8 cellular contexts compared by ENCODE assay signal in the genomic region with DNA sequence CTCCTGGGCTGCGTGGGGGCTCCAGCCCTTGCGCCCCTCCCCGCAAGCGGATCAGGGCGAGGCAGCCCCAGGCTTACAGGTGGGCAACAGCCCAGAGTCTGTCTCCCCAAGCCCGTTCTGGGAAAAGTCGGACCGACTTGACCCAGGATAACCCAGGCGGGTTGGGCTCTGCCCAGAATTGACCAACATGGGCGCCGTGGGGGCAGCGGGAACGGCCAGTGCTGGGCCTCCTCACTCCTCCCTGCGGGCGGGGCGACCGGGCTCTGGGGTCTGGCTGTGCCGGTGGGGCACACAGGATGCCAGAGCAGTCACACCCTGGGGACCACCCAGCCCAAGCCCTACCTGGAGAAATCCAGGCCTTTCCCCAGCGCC. TPM values are rescaled to one million over a fixed set of nuclear protein-coding genes. Genes with fewer than 3 reads are reported as not detected.
DNase-seq lines count a peak whose midpoint lies in the region; ATAC-seq and TF ChIP-seq lines count a peak whose summit lies in the region.

No MANE protein-coding gene starts in this region.

- no peaks in the 10 kb centered on the region for H3K9me3 ChIP-seq in esophagus (ENCODE audit: control insufficient read depth in 2 of 2, insufficient read depth in 1 of 2, low read depth in 1 of 2, low read length in 1 of 2)
- H3K9me3 ChIP-seq in muscle layer of colon (ENCODE audit: low read length) = no peaks in the 10 kb centered on the region
- H3K9me3 ChIP-seq in vagina = no peaks in the 10 kb centered on the region

- no peak for TF ChIP-seq POLR2A in vagina (IDR thresholded peaks at IDR 0.05)

- intact Hi-C loops in vagina (cut with DNase I) = no loop called here

- H3K27ac Mint-ChIP-seq in activated naive CD4-positive, alpha-beta T cell treated with anti-CD3 and anti-CD28 coated beads, Interleukin-2, amount 50 U/mL, for 24 hours = no peak overlapping the region
- H3K27ac Mint-ChIP-seq in activated naive CD4-positive, alpha-beta T cell treated with anti-CD3 and anti-CD28 coated beads, Interleukin-2, amount 50 U/mL, for 72 hours = no peak overlapping the region
- no peak overlapping the region for H3K27ac Mint-ChIP-seq in activated naive CD8-positive, alpha-beta T cell treated with anti-CD3 and anti-CD28 coated beads, Interleukin-2, amount 50 U/mL, for 24 hours

- H3K4me1 ChIP-seq in esophagus (ENCODE audit: control insufficient read depth in 2 of 2, insufficient read depth in 2 of 2, low read length in 1 of 2) (peaks cover 5 to 24% of the 10 kb centered on the region in 2 donors), muscle layer of colon (ENCODE audit: insufficient read depth, low read length) (peaks cover 37% of the 10 kb centered on the region), vagina (peaks cover 55% of the 10 kb centered on the region)

- no peaks in the 10 kb centered on the region for H3K36me3 ChIP-seq in esophagus (ENCODE audit: control insufficient read depth in 2 of 2, insufficient read depth in 2 of 2, low read length in 1 of 2)
- no peaks in the 10 kb centered on the region for H3K36me3 ChIP-seq in muscle layer of colon (ENCODE audit: insufficient read depth, low read length)
- no peaks in the 10 kb centered on the region for H3K36me3 ChIP-seq in vagina

- no peak for TF ChIP-seq CTCF in vagina (IDR thresholded peaks at IDR 0.05)

- no peaks in the 10 kb centered on the region for H3K27me3 Mint-ChIP-seq in activated naive CD4-positive, alpha-beta T cell treated with anti-CD3 and anti-CD28 coated beads, Interleukin-2, amount 50 U/mL, for 24 hours
- H3K27me3 Mint-ChIP-seq in activated naive CD8-positive, alpha-beta T cell treated with anti-CD3 and anti-CD28 coated beads, Interleukin-2, amount 50 U/mL, for 24 hours = peaks cover 26% of the 10 kb centered on the region

- H3K27ac ChIP-seq in esophagus (ENCODE audit: low read depth in 2 of 2, low read length in 1 of 2) (peak overlapping the region; percentile 70 to 82), muscle layer of colon (ENCODE audit: low read depth, low read length) (peak overlapping the region; percentile 61), vagina (peak overlapping the region; percentile 82)

- no peaks in the 10 kb centered on the region for H3K27me3 ChIP-seq in esophagus (ENCODE audit: control insufficient read depth in 1 of 2, insufficient read depth in 2 of 2, low read length in 2 of 2)
- peaks cover 0 to 9% of the 10 kb centered on the region in 2 donors for H3K27me3 ChIP-seq in muscle layer of colon (ENCODE audit: control insufficient read depth in 1 of 2, insufficient read depth in 2 of 2, low read length in 2 of 2)
- no peaks in the 10 kb centered on the region for H3K27me3 ChIP-seq in vagina

- H3K4me3 Mint-ChIP-seq in activated naive CD4-positive, alpha-beta T cell treated with anti-CD3 and anti-CD28 coated beads, Interleukin-2, amount 50 U/mL, for 24 hours = peak overlapping the region; percentile 42
- H3K4me3 Mint-ChIP-seq in activated naive CD8-positive, alpha-beta T cell treated with anti-CD3 and anti-CD28 coated beads, Interleukin-2, amount 50 U/mL, for 24 hours = no peak overlapping the region

- no peaks in the 10 kb centered on the region for H3K9me3 Mint-ChIP-seq in activated naive CD4-positive, alpha-beta T cell treated with anti-CD3 and anti-CD28 coated beads, Interleukin-2, amount 50 U/mL, for 24 hours
- H3K9me3 Mint-ChIP-seq in activated naive CD4-positive, alpha-beta T cell treated with anti-CD3 and anti-CD28 coated beads, Interleukin-2, amount 50 U/mL, for 72 hours = no peaks in the 10 kb centered on the region
- H3K9me3 Mint-ChIP-seq in activated naive CD8-positive, alpha-beta T cell treated with anti-CD3 and anti-CD28 coated beads, Interleukin-2, amount 50 U/mL, for 24 hours = no peaks in the 10 kb centered on the region

- no peak for DNase-seq in activated naive CD4-positive, alpha-beta T cell treated with anti-CD3 and anti-CD28 coated beads, Interleukin-2, amount 50 U/mL, for 72 hours (ENCODE audit: low spot score in 2 of 2)
- no peak for DNase-seq in vagina (ENCODE audit: extremely low spot score in 2 of 2)
- no peak for DNase-seq in NCI-H2081 treated with DMSO at 0.1 percent for 48 hours (lab: John Stamatoyannopoulos, UW)
- no peak for DNase-seq in activated CD4-positive, alpha-beta T cell treated with anti-CD3 and anti-CD28 coated beads for 48 hours
- DNase-seq in activated naive CD8-positive, alpha-beta T cell treated with anti-CD3 and anti-CD28 coated beads, Interleukin-2, amount 50 U/mL, for 24 hours = no peak

- ATAC-seq in activated naive CD4-positive, alpha-beta T cell treated with anti-CD3 and anti-CD28 coated beads, Interleukin-2, amount 50 U/mL, for 72 hours = no peak
- ATAC-seq in activated naive CD8-positive, alpha-beta T cell treated with anti-CD3 and anti-CD28 coated beads, Interleukin-2, amount 50 U/mL, for 24 hours = no peak

- peak overlapping the region; percentile 75 for H3K9ac ChIP-seq in muscle layer of colon (ENCODE audit: low read length)

- no peaks in the 10 kb centered on the region for H3K36me3 Mint-ChIP-seq in activated naive CD4-positive, alpha-beta T cell treated with anti-CD3 and anti-CD28 coated beads, Interleukin-2, amount 50 U/mL, for 24 hours
- no peaks in the 10 kb centered on the region for H3K36me3 Mint-ChIP-seq in activated naive CD4-positive, alpha-beta T cell treated with anti-CD3 and anti-CD28 coated beads, Interleukin-2, amount 50 U/mL, for 72 hours
- H3K36me3 Mint-ChIP-seq in activated naive CD8-positive, alpha-beta T cell treated with anti-CD3 and anti-CD28 coated beads, Interleukin-2, amount 50 U/mL, for 24 hours (ENCODE audit: low read depth) = no peaks in the 10 kb centered on the region

- peaks cover 19% of the 10 kb centered on the region for H3K4me1 Mint-ChIP-seq in activated naive CD4-positive, alpha-beta T cell treated with anti-CD3 and anti-CD28 coated beads, Interleukin-2, amount 50 U/mL, for 24 hours
- peaks cover 29% of the 10 kb centered on the region for H3K4me1 Mint-ChIP-seq in activated naive CD8-positive, alpha-beta T cell treated with anti-CD3 and anti-CD28 coated beads, Interleukin-2, amount 50 U/mL, for 24 hours

- 13 to 23% methylated on average over 17 to 19 of the region's 19 CpGs for WGBS in esophagus, 2 donors

- H3K4me3 ChIP-seq in esophagus (ENCODE audit: low read depth in 1 of 2, low read length in 2 of 2) = peak overlapping the region; percentile 59 to 66
- H3K4me3 ChIP-seq in muscle layer of colon (ENCODE audit: low read depth in 1 of 2, low read length in 2 of 2) = peak overlapping the region; percentile 65 to 84
- H3K4me3 ChIP-seq in vagina = peak overlapping the region; percentile 66 to 82

RNA-seq across cellular contexts. Expression of gene SYNPO, which starts 15.3 kb away (rescaled TPM):
- under 1 TPM; 0.18 to 0.53 TPM for total RNA-seq in activated naive CD4-positive, alpha-beta T cell treated with anti-CD3 and anti-CD28 coated beads, Interleukin-2, amount 50 U/mL, for 72 hours
- polyA plus RNA-seq in esophagus = 1 to 10 TPM; 4.3 to 5.0 TPM
- 16.7 TPM for total RNA-seq in vagina

RNA-seq across cellular contexts. Expression of gene MYOZ3, which starts 35.9 kb away (rescaled TPM):
- total RNA-seq in activated naive CD4-positive, alpha-beta T cell treated with anti-CD3 and anti-CD28 coated beads, Interleukin-2, amount 50 U/mL, for 72 hours = under 1 TPM; 0.09 to 0.49 TPM
- under 1 TPM; 0.05 to 0.24 TPM for polyA plus RNA-seq in esophagus
- not detected for total RNA-seq in vagina

Comparison
In these comparisons a context has a peak if more than half of its experiments do, and no peak if none do; other contexts are left out.
1. RNA of gene SYNPO, which starts 15.3 kb away (total RNA-seq): 16.7 TPM in vagina (single experiment); 0.18 to 0.53 TPM in activated naive CD4-positive, alpha-beta T cell treated with anti-CD3 and anti-CD28 coated beads, Interleukin-2, amount 50 U/mL, for 72 hours; every median in the first group is over 10 times any median in the second.
2. Peak in every context shown above with its lines, with median percentiles within 50 percentile points of each other: H3K27ac ChIP-seq and H3K4me3 ChIP-seq.